ENCODE assay signal across 6 cellular contexts in genomic region chr3:104870276-104870675, GRCh38.
"Had no signal": no experiment of that assay in that cellular context is flagged by ENCODE, and none has a peak within 500 bp of the region (broad histone marks: within the 10 kb centered on the region; RNA-seq: fewer than 3 reads in every experiment).

No MANE protein-coding gene starts in this region.

- H3K4me2 ChIP-seq: KMS-11 had no signal

- H3K9ac ChIP-seq: KMS-11 had no signal

- H3K27ac ChIP-seq: HL-60, KMS-11 had no signal

- FAIRE-seq: HTR-8/SVneo, K562 had no signal

- DNase-seq: KBM-7, KG1 had no signal

- H3K4me3 ChIP-seq: K562 had no signal

- ATAC-seq: K562 had no signal
